Comparison of ENCODE assay signal across 1 cellular context in genomic region chr17:37388266-37388665, GRCh38.
TF ChIP-seq lines count a peak whose summit lies in the region.

No MANE protein-coding gene starts in this region.

TF ChIP-seq in IMR-90, 13 proteins besides CTCF, POLR2A, EP300 and RAD21:
- TF ChIP-seq FOS (IDR thresholded peaks at IDR 0.05; ENCODE audit: low read depth, low read length) = no peak; the same call in 1 of the 2 replicates
- no peak for TF ChIP-seq NFE2L2 (IDR thresholded peaks at IDR 0.05; ENCODE audit: low read depth, low read length)
- no peak for TF ChIP-seq MAZ (IDR thresholded peaks at IDR 0.05; ENCODE audit: borderline replicate concordance, low read depth, low read length)
- TF ChIP-seq SMC3 (IDR thresholded peaks at IDR 0.05; ENCODE audit: low read depth, low read length) = no peak
- TF ChIP-seq CHD1 (IDR thresholded peaks at IDR 0.05; ENCODE audit: low read depth, low read length) = no peak
- TF ChIP-seq ELK1 (IDR thresholded peaks at IDR 0.05; ENCODE audit: borderline replicate concordance, low read depth, low read length) = no peak
- no peak for TF ChIP-seq MXI1 (IDR thresholded peaks at IDR 0.05; ENCODE audit: borderline replicate concordance, low read depth, low read length)
- TF ChIP-seq MAFK (IDR thresholded peaks at IDR 0.05; ENCODE audit: low read depth, low read length) = no peak
- TF ChIP-seq RCOR1 (IDR thresholded peaks at IDR 0.05; ENCODE audit: insufficient replicate concordance, low read length) = no peak
- TF ChIP-seq USF2 (IDR thresholded peaks at IDR 0.05; ENCODE audit: low read depth, low read length) = no peak
- no peak for TF ChIP-seq CEBPB (IDR thresholded peaks at IDR 0.05; ENCODE audit: low read depth, low read length)
- TF ChIP-seq RFX5 (IDR thresholded peaks at IDR 0.05; ENCODE audit: low read depth, low read length) = no peak
- no peak for TF ChIP-seq BHLHE40 (IDR thresholded peaks at IDR 0.05; ENCODE audit: low read depth, low read length)
